ENCODE assay signal across 15 cellular contexts in genomic region chr11:86588566-86589090, GRCh38.
DNase-seq lines count a peak whose midpoint lies in the region; ATAC-seq and TF ChIP-seq lines count a peak whose summit lies in the region.
"Had no signal": no experiment of that assay in that cellular context is flagged by ENCODE, and none has a peak within 500 bp of the region (broad histone marks: within the 10 kb centered on the region; RNA-seq: fewer than 3 reads in every experiment).

No MANE protein-coding gene starts in this region.

- H3K4me1 ChIP-seq in ectodermal cell (ENCODE audit: control insufficient read depth, insufficient read depth, low read length): peaks cover 49% of the 10 kb centered on the region

- 0 to 1% methylated on average over 2 of the region's 2 CpGs for WGBS in ectodermal cell, 2 experiments

- DNase-seq in Caki2 (ENCODE audit: low read depth) (peak; percentile 43), NCI-H1436 (lab: John Stamatoyannopoulos, UW) (peak; percentile 73), neural crest cell (ENCODE audit: low read depth, low spot score) (peak; percentile 38), posterior vena cava (ENCODE audit: low spot score) (no peak)
- DNase-seq in activated CD4-positive, alpha-beta memory T cell treated with anti-CD3 and anti-CD28 coated beads for 36 hours: no peak
- DNase-seq: activated CD4-positive, CD25-positive, alpha-beta regulatory T cell treated with anti-CD3 and anti-CD28 coated beads, Interleukin-2, amount 50 U/mL, for 72 hours; activated effector memory CD4-positive, alpha-beta T cell treated with anti-CD3 and anti-CD28 coated beads, Interleukin-2, amount 50 U/mL, for 16 hours; glutamatergic neuron; NCI-H226; stimulated activated CD4-positive, alpha-beta T cell treated with anti-CD3 and anti-CD28 coated beads, Interleukin-12 subunit alpha, Interleukin-12 subunit beta, amount 100 ng/mL, for 4 hours had no signal

- H3K9me3 ChIP-seq in ectodermal cell (ENCODE audit: control insufficient read depth, low read length): no peaks in the 10 kb centered on the region

- no peaks in the 10 kb centered on the region for H3K27me3 ChIP-seq in ectodermal cell (ENCODE audit: control insufficient read depth, insufficient read depth, low read length, poor library complexity, severe bottlenecking)

- in situ Hi-C loops in Caki2 (cut with HindIII; ENCODE audit: low pct_unique_long_range_greater_than_20kb, low sequenced_read_pairs): no loop called here

- H3K4me3 ChIP-seq in ectodermal cell (ENCODE audit: insufficient read depth, low read depth, low read length): no peak overlapping the region
- H3K4me3 ChIP-seq: coronary artery had no signal

- peak overlapping the region; percentile 69 for H3K27ac ChIP-seq in ectodermal cell (ENCODE audit: insufficient read depth, low read depth, low read length, poor library complexity, severe bottlenecking)
- H3K27ac ChIP-seq: HL-60 had no signal

- no peaks in the 10 kb centered on the region for H3K9me3 Mint-ChIP-seq in neural crest cell
- no peaks in the 10 kb centered on the region for H3K9me3 Mint-ChIP-seq in activated CD4-positive, alpha-beta memory T cell treated with anti-CD3 and anti-CD28 coated beads for 36 hours

- peak overlapping the region; percentile 79 for H3K4me3 Mint-ChIP-seq in neural crest cell
- no peak overlapping the region for H3K4me3 Mint-ChIP-seq in activated CD4-positive, alpha-beta memory T cell treated with anti-CD3 and anti-CD28 coated beads for 36 hours

- intact Hi-C loops in posterior vena cava (cut with DNase I): no loop called here
- intact Hi-C loops in activated CD4-positive, alpha-beta memory T cell treated with anti-CD3 and anti-CD28 coated beads for 36 hours (cut with micrococcal nuclease): no loop called here

- no peaks in the 10 kb centered on the region for H3K27me3 Mint-ChIP-seq in neural crest cell (ENCODE audit: low read depth)
- H3K27me3 Mint-ChIP-seq in activated CD4-positive, alpha-beta memory T cell treated with anti-CD3 and anti-CD28 coated beads for 36 hours: no peaks in the 10 kb centered on the region

- ATAC-seq in GM18520 (IDR thresholded peaks at IDR 0.05; ENCODE audit: unreplicated experiment): no peak
- no peak for ATAC-seq in HG02571 (IDR thresholded peaks at IDR 0.05; ENCODE audit: unreplicated experiment)

- TF ChIP-seq CTCF in neural crest cell (conservative IDR thresholded peaks at IDR 0.05): no peak

- CTCF ChIA-PET in activated CD4-positive, alpha-beta memory T cell treated with anti-CD3 and anti-CD28 coated beads for 36 hours (lab: Charles Lee): no interaction called here

- POLR2A ChIA-PET in activated CD4-positive, alpha-beta memory T cell treated with anti-CD3 and anti-CD28 coated beads for 36 hours (lab: Charles Lee): no interaction called here

- peaks cover 58% of the 10 kb centered on the region for H3K4me1 Mint-ChIP-seq in neural crest cell
- peaks cover 41% of the 10 kb centered on the region for H3K4me1 Mint-ChIP-seq in activated CD4-positive, alpha-beta memory T cell treated with anti-CD3 and anti-CD28 coated beads for 36 hours (ENCODE audit: low read depth)

- H3K36me3 ChIP-seq in ectodermal cell (ENCODE audit: control insufficient read depth, insufficient read depth, low read length): no peaks in the 10 kb centered on the region

- H3K27ac Mint-ChIP-seq in neural crest cell (ENCODE audit: unreplicated experiment): peak overlapping the region; percentile 91
- no peak overlapping the region for H3K27ac Mint-ChIP-seq in activated CD4-positive, alpha-beta memory T cell treated with anti-CD3 and anti-CD28 coated beads for 36 hours

- no peaks in the 10 kb centered on the region for H3K36me3 Mint-ChIP-seq in neural crest cell (ENCODE audit: low read depth)
- H3K36me3 Mint-ChIP-seq in activated CD4-positive, alpha-beta memory T cell treated with anti-CD3 and anti-CD28 coated beads for 36 hours: no peaks in the 10 kb centered on the region

Comparison
In these comparisons a context has a peak if more than half of its experiments do, and no peak if none do; other contexts are left out.
1. DNase-seq: peak in Caki2 (single experiment), NCI-H1436 (single experiment) and neural crest cell (single experiment); none in posterior vena cava (single experiment) and activated CD4-positive, alpha-beta memory T cell treated with anti-CD3 and anti-CD28 coated beads for 36 hours (single experiment).